In genomic region chr12:69119770-69120169, GRCh38 we compare ENCODE assay signal across 8 cellular contexts.
"Had no signal": no experiment of that assay in that cellular context is flagged by ENCODE, and none has a peak within 500 bp of the region (broad histone marks: within the 10 kb centered on the region; RNA-seq: fewer than 3 reads in every experiment).

No MANE protein-coding gene starts in this region.

- H3K27ac ChIP-seq: GM23248 had no signal

- H3K9ac ChIP-seq: GM23248 had no signal

- DNase-seq: GM23248, GOT3, H9, HCEC 1CT, HFFc6, IMR-90 had no signal

- H2AFZ ChIP-seq: GM23248 had no signal

- H3K4me3 ChIP-seq: GM23248 had no signal

- FAIRE-seq: H54, HTR-8/SVneo had no signal
